In the genomic region with DNA sequence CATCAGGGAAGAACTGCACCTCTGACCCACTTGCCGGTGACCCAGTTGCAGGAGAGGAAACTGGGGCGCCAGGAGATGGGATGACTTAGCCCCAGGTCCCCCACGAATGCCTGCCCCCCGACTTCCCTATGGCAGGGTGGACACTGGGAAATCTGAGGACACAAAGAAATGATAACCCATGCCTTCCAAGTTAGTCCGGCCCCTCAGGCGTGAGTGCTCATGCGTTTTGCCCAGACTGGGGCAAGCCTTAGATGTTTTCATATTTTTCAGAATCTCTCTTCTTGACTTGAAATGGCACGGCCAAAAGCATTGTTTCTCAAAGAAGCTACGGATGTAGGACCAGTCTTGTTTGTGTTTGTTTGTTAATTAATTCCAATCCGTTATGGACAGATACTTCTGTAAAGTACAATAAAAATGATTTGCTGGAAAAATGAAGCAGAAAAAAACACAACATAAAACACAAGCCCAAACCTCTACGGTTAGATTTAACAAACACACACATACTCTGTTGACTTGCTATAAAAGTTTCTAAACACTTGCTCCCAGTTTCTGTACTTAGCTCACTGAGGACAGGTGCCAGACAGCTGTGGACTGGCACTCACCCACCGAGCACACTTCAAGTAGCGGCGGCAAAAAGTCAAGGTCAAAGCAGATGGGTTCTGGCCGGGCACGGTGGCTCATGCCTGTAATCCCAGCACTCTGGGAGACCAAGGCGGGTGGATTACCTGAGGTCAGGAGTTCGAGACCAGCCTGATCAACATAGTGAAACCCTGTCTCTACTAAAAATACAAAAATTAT, we compare ENCODE assay signal across 12 cellular contexts.
DNase-seq lines count a peak whose midpoint lies in the region; FAIRE-seq and TF ChIP-seq lines count a peak whose summit lies in the region.
"Had no signal": no experiment of that assay in that cellular context is flagged by ENCODE, and none has a peak within 500 bp of the region (broad histone marks: within the 10 kb centered on the region; RNA-seq: fewer than 3 reads in every experiment).

No MANE protein-coding gene starts in this region.

- no peaks in the 10 kb centered on the region for H3K9me3 ChIP-seq in HUES48 (ENCODE audit: control insufficient read depth, insufficient read depth, low read length)
- H3K9me3 ChIP-seq in adrenal gland (replicated peaks in 1 of 3): no peaks in the 10 kb centered on the region
- H3K9me3 ChIP-seq in kidney (ENCODE audit: control insufficient read depth in 1 of 2, low read length in 2 of 2): no peaks in the 10 kb centered on the region
- H3K9me3 ChIP-seq in stomach smooth muscle (ENCODE audit: control insufficient read depth in 2 of 2, low read length in 2 of 2): no peaks in the 10 kb centered on the region
- H3K9me3 ChIP-seq: Peyer's patch had no signal

- H3K4me1 ChIP-seq in HUES48 (ENCODE audit: control insufficient read depth, insufficient read depth, low read length) (peaks cover 9% of the 10 kb centered on the region), adrenal gland (replicated peaks in 1 of 2) (no peaks in the 10 kb centered on the region), kidney (ENCODE audit: control insufficient read depth in 1 of 2, insufficient read depth in 1 of 2, low read depth in 1 of 2, low read length in 2 of 2) (peaks cover 15 to 16% of the 10 kb centered on the region in 2 donors), stomach smooth muscle (ENCODE audit: control insufficient read depth, insufficient read depth, low read length) (peaks cover 41% of the 10 kb centered on the region)
- H3K4me1 ChIP-seq: Peyer's patch had no signal

- TF ChIP-seq POLR2A in adrenal gland (IDR thresholded peaks at IDR 0.05): no peak

- no peak overlapping the region for H3K9ac ChIP-seq in HUES48 (ENCODE audit: low read depth, low read length)
- H3K9ac ChIP-seq in kidney (ENCODE audit: low read length in 2 of 2): no peak overlapping the region
- H3K9ac ChIP-seq in stomach smooth muscle (ENCODE audit: low read length in 2 of 2): peak overlapping the region in 1 of 2 donors; percentile 15

- WGBS in adrenal gland, 4 donors: 37 to 68% (median 53%) methylated on average over 7 to 18 of the region's 18 CpGs

- peak; percentile 38 to 80 (median 69) for DNase-seq in adrenal gland
- DNase-seq in kidney: no peak
- DNase-seq in NOMO-1 treated with dmso at 0.1 percent for 144 hours (lab: John Stamatoyannopoulos, UW; ENCODE audit: unreplicated experiment): no peak
- no peak for DNase-seq in GM20000 (ENCODE audit: low spot score)
- DNase-seq in SIG-M5 treated with dmso at 0.1 percent for 504 hours (lab: John Stamatoyannopoulos, UW; ENCODE audit: unreplicated experiment): no peak
- no peak for DNase-seq in NCI-H187 (lab: John Stamatoyannopoulos, UW)
- DNase-seq: CD4-positive, CD25-positive, alpha-beta regulatory T cell; GDM1 had no signal

- H3K27me3 ChIP-seq in HUES48 (ENCODE audit: control insufficient read depth, insufficient read depth, low read length) (no peaks in the 10 kb centered on the region), adrenal gland (no peaks in the 10 kb centered on the region), stomach smooth muscle (ENCODE audit: control insufficient read depth in 1 of 2, insufficient read depth in 2 of 2, low read length in 2 of 2) (peaks cover 0 to 2% of the 10 kb centered on the region in 2 donors)
- H3K27me3 ChIP-seq: Peyer's patch had no signal

- TF ChIP-seq CTCF in adrenal gland (IDR thresholded peaks at IDR 0.05) (no peak), kidney (IDR thresholded peaks at IDR 0.05; ENCODE audit: borderline replicate concordance, extremely low read depth, insufficient read depth) (no peak), GM20000 (IDR thresholded peaks at IDR 0.05; ENCODE audit: extremely low read depth, missing control alignments) (no peak)

- intact Hi-C loops in adrenal gland (cut with DNase I) (no loop called here), kidney (cut with DNase I) (no loop called here)

- FAIRE-seq in kidney (lab: Jason Lieb, UNC): no peak
- FAIRE-seq: TTC549 had no signal

- H3K4me3 ChIP-seq in HUES48 (ENCODE audit: low read depth, low read length) (no peak overlapping the region), adrenal gland (no peak overlapping the region), kidney (ENCODE audit: low read length in 2 of 2) (no peak overlapping the region), stomach smooth muscle (ENCODE audit: low read length in 2 of 2) (peak overlapping the region; percentile 12 to 22)
- H3K4me3 ChIP-seq: Peyer's patch had no signal

- H3K27ac ChIP-seq in HUES48 (ENCODE audit: low read depth, low read length) (peak overlapping the region; percentile 44), adrenal gland (peak overlapping the region; percentile 51 to 87 (median 68)), kidney (ENCODE audit: low read depth in 2 of 2, low read length in 2 of 2) (peak overlapping the region; percentile 22 to 86), stomach smooth muscle (ENCODE audit: low read length) (peak overlapping the region; percentile 78)

- H3K36me3 ChIP-seq in HUES48 (ENCODE audit: control insufficient read depth, insufficient read depth, low read length) (no peaks in the 10 kb centered on the region), adrenal gland (replicated peaks in 1 of 2) (no peaks in the 10 kb centered on the region), kidney (ENCODE audit: control insufficient read depth in 1 of 2, insufficient read depth in 2 of 2, low read length in 2 of 2) (no peaks in the 10 kb centered on the region), stomach smooth muscle (ENCODE audit: control insufficient read depth in 2 of 2, insufficient read depth in 2 of 2, low read length in 2 of 2) (no peaks in the 10 kb centered on the region)
- H3K36me3 ChIP-seq: Peyer's patch had no signal

Comparison
In these comparisons a context has a peak if more than half of its experiments do, and no peak if none do; other contexts are left out.
1. H3K4me3 ChIP-seq: peak in stomach smooth muscle (2 of 2); none in HUES48 (single experiment), adrenal gland (0 of 4) and kidney (0 of 2).
2. DNase-seq: peak in adrenal gland (7 of 7); none in kidney (single experiment), NOMO-1 treated with dmso at 0.1 percent for 144 hours (single experiment), GM20000 (single experiment), SIG-M5 treated with dmso at 0.1 percent for 504 hours (single experiment) and NCI-H187 (0 of 2).
3. Peak in every context shown above with its lines, with median percentiles within 50 percentile points of each other: H3K27ac ChIP-seq.